In the genomic region with DNA sequence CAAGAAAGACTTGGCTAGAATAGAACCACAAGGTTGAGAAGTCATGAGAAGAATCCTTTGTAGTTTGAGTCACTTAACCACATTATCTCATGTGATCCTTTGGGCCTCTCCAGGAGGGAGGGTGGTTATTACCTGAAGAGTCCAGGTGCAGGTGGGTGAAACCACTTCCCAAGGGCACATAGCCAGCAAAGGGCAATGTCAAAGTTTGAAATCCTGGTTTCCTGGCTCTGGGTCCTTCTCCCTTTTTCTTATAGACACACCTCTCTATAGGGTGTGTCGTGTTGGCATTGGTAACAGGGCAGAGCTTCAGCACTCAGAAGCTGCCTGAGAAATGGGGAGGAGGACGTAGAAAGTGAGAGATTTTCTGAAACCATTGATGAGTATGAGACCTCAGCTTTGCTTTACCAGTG, we compare ENCODE assay signal across 8 cellular contexts.
DNase-seq lines count a peak whose midpoint lies in the region; ATAC-seq and TF ChIP-seq lines count a peak whose summit lies in the region.

No MANE protein-coding gene starts in this region.

- H3K4me1 ChIP-seq in CD8-positive, alpha-beta memory T cell (ENCODE audit: insufficient read depth, low read length), result no peaks in the 10 kb centered on the region
- no peaks in the 10 kb centered on the region for H3K4me1 ChIP-seq in neural progenitor cell
- H3K4me1 ChIP-seq in prostate gland (replicated peaks), result no peaks in the 10 kb centered on the region

- H3K27ac ChIP-seq in CD8-positive, alpha-beta memory T cell (ENCODE audit: low read depth, low read length), result no peak overlapping the region
- H3K27ac ChIP-seq in neural progenitor cell (no peak overlapping the region), prostate gland (no peak overlapping the region)

- no peaks in the 10 kb centered on the region for H3K27me3 ChIP-seq in CD8-positive, alpha-beta memory T cell (ENCODE audit: insufficient read depth, low read length, poor library complexity, severe bottlenecking)
- H3K27me3 ChIP-seq in neural progenitor cell (no peaks in the 10 kb centered on the region), prostate gland (replicated peaks; ENCODE audit: insufficient read depth) (no peaks in the 10 kb centered on the region)

- peak; percentile 70 for ATAC-seq in GM19397 (IDR thresholded peaks at IDR 0.05; ENCODE audit: unreplicated experiment)
- peak; percentile 83 for ATAC-seq in HG03108 (IDR thresholded peaks at IDR 0.05; ENCODE audit: unreplicated experiment)
- peak; percentile 71 for ATAC-seq in T-helper 17 cell

- no peak for TF ChIP-seq CTCF in neural progenitor cell (IDR thresholded peaks at IDR 0.05)
- no peak for TF ChIP-seq CTCF in prostate gland (IDR thresholded peaks at IDR 0.05)

- intact Hi-C loops in head of caudate nucleus (cut with DNase I), result no loop called here
- intact Hi-C loops in prostate gland (cut with DNase I), result no loop called here

- TF ChIP-seq POLR2A in prostate gland (IDR thresholded peaks at IDR 0.05), result no peak

- no peaks in the 10 kb centered on the region for H3F3A ChIP-seq in neural progenitor cell (ENCODE audit: low read depth)

- no peak overlapping the region for H3K9ac ChIP-seq in neural progenitor cell

- H4K20me1 ChIP-seq in neural progenitor cell (ENCODE audit: low read depth), result no peaks in the 10 kb centered on the region

- no peak overlapping the region for H3K4me3 Mint-ChIP-seq in CD8-positive, alpha-beta memory T cell
- H3K4me3 Mint-ChIP-seq in T-helper 17 cell, result peak overlapping the region; percentile 1
- H3K4me3 Mint-ChIP-seq in neural progenitor cell, result no peak overlapping the region

- no peak overlapping the region for H2AFZ ChIP-seq in neural progenitor cell (replicated peaks)

- no peak for DNase-seq in CD8-positive, alpha-beta memory T cell
- DNase-seq in T-helper 17 cell, result no peak
- DNase-seq in neural progenitor cell (ENCODE audit: low spot score), result no peak
- DNase-seq in head of caudate nucleus, result no peak
- DNase-seq in prostate gland (ENCODE audit: low spot score), result no peak
- DNase-seq in SIG-M5 (lab: John Stamatoyannopoulos, UW), result no peak

- H3K36me3 Mint-ChIP-seq in CD8-positive, alpha-beta memory T cell, result peaks cover 0 to 36% (median 15%) of the 10 kb centered on the region in 3 donors
- H3K36me3 Mint-ChIP-seq in T-helper 17 cell (ENCODE audit: low read depth) (peaks cover 5% of the 10 kb centered on the region), neural progenitor cell (peaks cover 2% of the 10 kb centered on the region)

- no peak overlapping the region for H3K4me2 ChIP-seq in neural progenitor cell

- H3K36me3 ChIP-seq in CD8-positive, alpha-beta memory T cell (ENCODE audit: insufficient read depth, low read length), result no peaks in the 10 kb centered on the region
- H3K36me3 ChIP-seq in neural progenitor cell, result no peaks in the 10 kb centered on the region
- no peaks in the 10 kb centered on the region for H3K36me3 ChIP-seq in prostate gland

- H3K27ac Mint-ChIP-seq in CD8-positive, alpha-beta memory T cell, result peak overlapping the region in 6 of 8 donors; percentile 8 to 73 (median 20)
- H3K27ac Mint-ChIP-seq in T-helper 17 cell, result peak overlapping the region; percentile 41
- no peak overlapping the region for H3K27ac Mint-ChIP-seq in neural progenitor cell

- 75% methylated on average over 2 of the region's 2 CpGs for WGBS in prostate gland

- no peaks in the 10 kb centered on the region for H3K79me2 ChIP-seq in neural progenitor cell (ENCODE audit: low read depth)

- no peaks in the 10 kb centered on the region for H3K27me3 Mint-ChIP-seq in CD8-positive, alpha-beta memory T cell
- H3K27me3 Mint-ChIP-seq in T-helper 17 cell, result no peaks in the 10 kb centered on the region
- H3K27me3 Mint-ChIP-seq in neural progenitor cell (ENCODE audit: insufficient read depth, low read depth), result no peaks in the 10 kb centered on the region

- H3K4me1 Mint-ChIP-seq in CD8-positive, alpha-beta memory T cell, result peaks cover 14 to 37% (median 20%) of the 10 kb centered on the region in 3 donors
- H3K4me1 Mint-ChIP-seq in T-helper 17 cell (peaks cover 33% of the 10 kb centered on the region), neural progenitor cell (no peaks in the 10 kb centered on the region)

- POLR2A ChIA-PET in CD8-positive, alpha-beta memory T cell (lab: Charles Lee), result no interaction called here

- H3K9me3 ChIP-seq in CD8-positive, alpha-beta memory T cell (ENCODE audit: low read length), result no peaks in the 10 kb centered on the region
- H3K9me3 ChIP-seq in T-helper 17 cell (ENCODE audit: control insufficient read depth, low read length, poor library complexity, severe bottlenecking) (no peaks in the 10 kb centered on the region), neural progenitor cell (ENCODE audit: low read depth) (no peaks in the 10 kb centered on the region), prostate gland (no peaks in the 10 kb centered on the region)

- no peaks in the 10 kb centered on the region for H3K9me3 Mint-ChIP-seq in CD8-positive, alpha-beta memory T cell
- H3K9me3 Mint-ChIP-seq in neural progenitor cell, result no peaks in the 10 kb centered on the region

- CTCF ChIA-PET in CD8-positive, alpha-beta memory T cell (lab: Charles Lee), result interaction anchor here (0.7 to 1.5 kb wide), 4 partner anchors 10 to 273 kb away, joined by 3 to 5 read pairs (median 3); no protein-coding TSS in a partner anchor

- H3K4me3 ChIP-seq in CD8-positive, alpha-beta memory T cell (ENCODE audit: low read length), result no peak overlapping the region
- H3K4me3 ChIP-seq in neural progenitor cell (no peak overlapping the region), prostate gland (no peak overlapping the region)
